Comparison of ENCODE assay signal across 8 cellular contexts in genomic region chr12:8045952-8046944, GRCh38. TPM values are rescaled to one million over a fixed set of nuclear protein-coding genes. Genes with fewer than 3 reads are reported as not detected.
DNase-seq lines count a peak whose midpoint lies in the region; ATAC-seq and TF ChIP-seq lines count a peak whose summit lies in the region.

No MANE protein-coding gene starts in this region.

- H3K4me3 ChIP-seq in NT2/D1 (ENCODE audit: insufficient read length, low read depth), result no peak overlapping the region

- no peak overlapping the region for H3K4me3 Mint-ChIP-seq in naive B cell

- H3K9me3 Mint-ChIP-seq in naive B cell, result no peaks in the 10 kb centered on the region

- no peak overlapping the region for H3K9ac ChIP-seq in NT2/D1 (ENCODE audit: insufficient read length, low read depth)

- H3K4me1 ChIP-seq in NT2/D1 (ENCODE audit: insufficient read depth, insufficient read length), result no peaks in the 10 kb centered on the region

- DNase-seq in COLO829 (ENCODE audit: low spot score) (peak; percentile 80), NT2/D1 (ENCODE audit: low read depth, low spot score) (peak; percentile 95), erythroblast (lab: John Stamatoyannopoulos, UW) (peak; percentile 78 to 89), naive B cell (peak; percentile 68)
- DNase-seq in activated CD8-positive, alpha-beta memory T cell treated with anti-CD3 and anti-CD28 coated beads, Interleukin-2, amount 50 U/mL, for 48 hours, result peak; percentile 89
- DNase-seq in stimulated activated CD8-positive, alpha-beta memory T cell treated with anti-CD3 and anti-CD28 coated beads, Interleukin-7, amount 100 ng/mL, for 4 hours (ENCODE audit: low read depth in 2 of 2), result peak; percentile 64 to 72

- no peak for TF ChIP-seq POLR2A in erythroblast (IDR thresholded peaks at IDR 0.05; ENCODE audit: low read length)

- H3K36me3 ChIP-seq in NT2/D1 (ENCODE audit: insufficient read depth, insufficient read length, low read length), result peaks cover 87% of the 10 kb centered on the region

- H3K27me3 Mint-ChIP-seq in naive B cell, result no peaks in the 10 kb centered on the region

- ATAC-seq in HG03175 (IDR thresholded peaks at IDR 0.05; ENCODE audit: unreplicated experiment) (peak; percentile 43), naive B cell (ENCODE audit: low read depth in 2 of 2) (peak; percentile 65 to 75), HG03097 (IDR thresholded peaks at IDR 0.05; ENCODE audit: low FRiP score, unreplicated experiment) (no peak)

- H3K4me1 Mint-ChIP-seq in naive B cell, result peaks cover 17 to 32% (median 24%) of the 10 kb centered on the region in 3 donors

- peaks cover 36 to 50% of the 10 kb centered on the region in 2 donors for H3K36me3 Mint-ChIP-seq in naive B cell

- H3K27me3 ChIP-seq in NT2/D1 (ENCODE audit: insufficient read depth, insufficient read length), result no peaks in the 10 kb centered on the region

- no peaks in the 10 kb centered on the region for H3K9me3 ChIP-seq in NT2/D1 (ENCODE audit: insufficient read depth, low read length)

- H3K27ac Mint-ChIP-seq in naive B cell, result peak overlapping the region in 1 of 6 donors; percentile 33

RNA-seq across cellular contexts. Expression of gene FOXJ2, which starts 13.7 kb away (rescaled TPM):
- polyA plus RNA-seq in naive B cell (ENCODE audit: low read depth in 6 of 6), result 10 to 100 TPM in 3 of 6 donors, 1 to 10 TPM in 3; 4.6 to 18.4 (median 10.3) TPM

RNA-seq across cellular contexts. Expression of gene C3AR1, which starts 19.9 kb away (rescaled TPM):
- polyA plus RNA-seq in naive B cell (ENCODE audit: low read depth in 6 of 6), result under 1 TPM in 2 of 6 donors, not detected in 4; 0.23 to 0.43 TPM

RNA-seq across cellular contexts. Expression of gene NECAP1, which starts 35.8 kb away (rescaled TPM):
- 10 to 100 TPM; 19.6 to 35.8 (median 24.2) TPM for polyA plus RNA-seq in naive B cell (ENCODE audit: low read depth in 6 of 6)
